16 cellular contexts compared by ENCODE assay signal in genomic region chr10:71533936-71534335, GRCh38.
DNase-seq lines count a peak whose midpoint lies in the region; ATAC-seq, FAIRE-seq and TF ChIP-seq lines count a peak whose summit lies in the region.
"Had no signal": no experiment of that assay in that cellular context is flagged by ENCODE, and none has a peak within 500 bp of the region (broad histone marks: within the 10 kb centered on the region; RNA-seq: fewer than 3 reads in every experiment).

No MANE protein-coding gene starts in this region.

- TF ChIP-seq CTCF in astrocyte (IDR thresholded peaks at IDR 0.05; ENCODE audit: insufficient read depth, low read depth, low read length): no peak
- no peak for TF ChIP-seq CTCF in nephron (IDR thresholded peaks at IDR 0.05; ENCODE audit: unreplicated experiment in 3 of 3)
- no peak for TF ChIP-seq CTCF in GM23338 (conservative IDR thresholded peaks at IDR 0.05; ENCODE audit: low read depth in 2 of 2)

- ATAC-seq in right cardiac atrium (no peak), left ventricle myocardium superior (no peak), GM23338 (no peak), HG02759 (IDR thresholded peaks at IDR 0.05; ENCODE audit: unreplicated experiment) (no peak)
- ATAC-seq: GM12878, HCT116 had no signal

- H4K20me1 ChIP-seq in astrocyte (ENCODE audit: insufficient read depth, low read length): no peaks in the 10 kb centered on the region
- H4K20me1 ChIP-seq in GM23338 (replicated peaks; ENCODE audit: insufficient read depth): no peaks in the 10 kb centered on the region

- H2AFZ ChIP-seq in astrocyte (ENCODE audit: low read depth, low read length) (no peak overlapping the region), GM23338 (no peak overlapping the region)

- no peaks in the 10 kb centered on the region for H3F3A ChIP-seq in GM23338 (replicated peaks; ENCODE audit: low read depth)

- peaks cover 36% of the 10 kb centered on the region for H3K27me3 Mint-ChIP-seq in astrocyte (ENCODE audit: low read depth, unreplicated experiment)
- peaks cover 22% of the 10 kb centered on the region for H3K27me3 Mint-ChIP-seq in nephron (ENCODE audit: low read depth)
- peaks cover 8% of the 10 kb centered on the region for H3K27me3 Mint-ChIP-seq in GM23338 (ENCODE audit: insufficient read depth, low read depth, poor library complexity)
- H3K27me3 Mint-ChIP-seq: CD4-positive, alpha-beta memory T cell had no signal

- H3K4me1 ChIP-seq in right cardiac atrium (ENCODE audit: control insufficient read depth, insufficient read depth, low read length) (no peaks in the 10 kb centered on the region), astrocyte (ENCODE audit: insufficient read depth, low read length) (peaks cover 13% of the 10 kb centered on the region), GM23338 (ENCODE audit: insufficient read depth) (peaks cover 4% of the 10 kb centered on the region; the same call in 1 of the 2 replicates)
- H3K4me1 ChIP-seq: BE2C had no signal

- H3K9me3 ChIP-seq in right cardiac atrium (ENCODE audit: control insufficient read depth, low read length): no peaks in the 10 kb centered on the region
- no peaks in the 10 kb centered on the region for H3K9me3 ChIP-seq in astrocyte (ENCODE audit: insufficient read depth, low read depth, low read length)
- H3K9me3 ChIP-seq: BE2C had no signal

- H3K27ac Mint-ChIP-seq in astrocyte (ENCODE audit: unreplicated experiment): peak overlapping the region; percentile 70
- peak overlapping the region; percentile 19 to 64 (median 35) for H3K27ac Mint-ChIP-seq in nephron
- no peak overlapping the region for H3K27ac Mint-ChIP-seq in GM23338

- WGBS in right cardiac atrium: 89% methylated on average over 7 of the region's 7 CpGs

- H3K9me3 Mint-ChIP-seq in astrocyte (ENCODE audit: unreplicated experiment): peaks cover 2% of the 10 kb centered on the region
- no peaks in the 10 kb centered on the region for H3K9me3 Mint-ChIP-seq in nephron
- H3K9me3 Mint-ChIP-seq in GM23338: no peaks in the 10 kb centered on the region

- H3K9me2 ChIP-seq in GM23338 (ENCODE audit: insufficient read depth): no peaks in the 10 kb centered on the region

- intact Hi-C loops in right cardiac atrium (cut with DNase I) (no loop called here), left ventricle myocardium superior (cut with micrococcal nuclease) (no loop called here)

- no peak overlapping the region for H3K4me3 Mint-ChIP-seq in astrocyte (ENCODE audit: unreplicated experiment)
- H3K4me3 Mint-ChIP-seq in nephron: peak overlapping the region in 2 of 3 experiments; percentile 6
- no peak overlapping the region for H3K4me3 Mint-ChIP-seq in GM23338
- H3K4me3 Mint-ChIP-seq: CD4-positive, alpha-beta memory T cell had no signal

- no peak overlapping the region for H3K4me3 ChIP-seq in right cardiac atrium (ENCODE audit: low read length)
- H3K4me3 ChIP-seq in astrocyte (ENCODE audit: insufficient read depth, low read depth, low read length): no peak overlapping the region
- no peak overlapping the region for H3K4me3 ChIP-seq in GM23338
- H3K4me3 ChIP-seq: GM12878 had no signal

- no peaks in the 10 kb centered on the region for H3K79me2 ChIP-seq in astrocyte (ENCODE audit: insufficient read depth, low read length)
- no peaks in the 10 kb centered on the region for H3K79me2 ChIP-seq in GM23338 (replicated peaks; ENCODE audit: insufficient read depth)

- H3K36me3 Mint-ChIP-seq in astrocyte (ENCODE audit: low read depth, unreplicated experiment): no peaks in the 10 kb centered on the region
- H3K36me3 Mint-ChIP-seq in nephron (ENCODE audit: low read depth): no peaks in the 10 kb centered on the region
- H3K36me3 Mint-ChIP-seq in GM23338 (ENCODE audit: low read depth): no peaks in the 10 kb centered on the region
- H3K36me3 Mint-ChIP-seq: CD4-positive, alpha-beta memory T cell had no signal

- DNase-seq in right cardiac atrium (peak in 2 of 3 donors; percentile 3 to 8), left ventricle myocardium superior (no peak), astrocyte (ENCODE audit: low read depth) (no peak), glomerular visceral epithelial cell (ENCODE audit: extremely low spot score) (no peak), GM23338 (ENCODE audit: low spot score) (no peak)
- DNase-seq: BE2C; CD4-positive, alpha-beta memory T cell; DMS79 had no signal

- peaks cover 11% of the 10 kb centered on the region for H3K4me1 Mint-ChIP-seq in astrocyte (ENCODE audit: low read depth, unreplicated experiment)
- H3K4me1 Mint-ChIP-seq in nephron: peaks cover 55% of the 10 kb centered on the region
- peaks cover 27% of the 10 kb centered on the region for H3K4me1 Mint-ChIP-seq in GM23338

- H3K27me3 ChIP-seq in right cardiac atrium (ENCODE audit: control insufficient read depth, insufficient read depth) (no peaks in the 10 kb centered on the region), astrocyte (ENCODE audit: insufficient read depth, low read length) (peaks cover 3% of the 10 kb centered on the region), GM23338 (ENCODE audit: insufficient read depth) (no peaks in the 10 kb centered on the region)
- H3K27me3 ChIP-seq: BE2C had no signal

- no peak for FAIRE-seq in astrocyte (lab: Jason Lieb, UNC)
- FAIRE-seq: A204.1, GM12878, GM18507, H54 had no signal

- no peak overlapping the region for H3K9ac ChIP-seq in astrocyte (ENCODE audit: low read length)

- H3K27ac ChIP-seq in right cardiac atrium (ENCODE audit: low read length): no peak overlapping the region
- no peak overlapping the region for H3K27ac ChIP-seq in astrocyte (ENCODE audit: low read depth, low read length)
- no peak overlapping the region for H3K27ac ChIP-seq in GM23338 (ENCODE audit: low read depth)
- H3K27ac ChIP-seq: C4-2B had no signal

- H3K4me2 ChIP-seq in astrocyte (ENCODE audit: low read length) (no peak overlapping the region), GM23338 (no peak overlapping the region)

- no peaks in the 10 kb centered on the region for H3K36me3 ChIP-seq in astrocyte (ENCODE audit: insufficient read depth, low read length)
- H3K36me3 ChIP-seq in GM23338 (ENCODE audit: insufficient read depth): no peaks in the 10 kb centered on the region
- H3K36me3 ChIP-seq: BE2C had no signal

TF ChIP-seq in GM23338, 12 proteins besides CTCF, POLR2A, EP300 and RAD21:
- TF ChIP-seq EZH2 (IDR thresholded peaks at IDR 0.05; ENCODE audit: low read depth, unreplicated experiment) (no peak), ZNF331 (CRISPR knock-in tag; IDR thresholded peaks at IDR 0.05; ENCODE audit: low read depth) (no peak), ZNF114 (CRISPR knock-in tag; IDR thresholded peaks at IDR 0.05) (no peak), NANOG (IDR thresholded peaks at IDR 0.05; ENCODE audit: borderline replicate concordance) (no peak)
TF ChIP-seq in GM23338: peak in this region for 0.

Comparison
In these comparisons a context has a peak if more than half of its experiments do, and no peak if none do; other contexts are left out.
1. DNase-seq: peak in right cardiac atrium (2 of 3); none in left ventricle myocardium superior (single experiment), astrocyte (single experiment), glomerular visceral epithelial cell (single experiment) and GM23338 (single experiment).
2. H3K4me3 Mint-ChIP-seq: peak in nephron (2 of 3); none in astrocyte (single experiment) and GM23338 (single experiment).